ENCODE assay signal across 1 cellular context in genomic region chr5:127517480-127518318, GRCh38.
A peak's percentile ranks its signal among the peaks of the same experiment; 100 is the strongest.
TF ChIP-seq lines count a peak whose summit lies in the region.

TSS of gene PRRC1 (plus strand) at chr5:127517640. CDS start at chr5:127523480, 5,840 bp downstream.

TF ChIP-seq in GM12878, 131 proteins besides CTCF, POLR2A, EP300 and RAD21 (continued from another document and continues in another):
- TF ChIP-seq REST (IDR thresholded peaks at IDR 0.05; ENCODE audit: low read depth, low read length): no peak
- no peak for TF ChIP-seq PBX3 (IDR thresholded peaks at IDR 0.05; ENCODE audit: insufficient replicate concordance, low read depth, low read length)
- TF ChIP-seq CBX3 (IDR thresholded peaks at IDR 0.05; ENCODE audit: borderline replicate concordance, low read depth): no peak
- peak; percentile 25 for TF ChIP-seq SP1 (IDR thresholded peaks at IDR 0.05; ENCODE audit: low read depth, low read length)
- TF ChIP-seq USF2 (IDR thresholded peaks at IDR 0.05; ENCODE audit: borderline replicate concordance, low read depth, low read length): no peak
- TF ChIP-seq ZBTB40 (IDR thresholded peaks at IDR 0.05; ENCODE audit: borderline replicate concordance): no peak
- TF ChIP-seq NR2F1 (conservative IDR thresholded peaks at IDR 0.05): 0 out of 2 replicates have a peak, but pooled peaks have one; percentile 33
- peak; percentile 46; the same call in 1 of the 2 replicates for TF ChIP-seq HCFC1 (IDR thresholded peaks at IDR 0.05; ENCODE audit: low read length)
- no peak for TF ChIP-seq KDM1A (IDR thresholded peaks at IDR 0.05; ENCODE audit: borderline replicate concordance)
- TF ChIP-seq PAX5 (IDR thresholded peaks at IDR 0.05; ENCODE audit: borderline replicate concordance, low read depth, low read length): no peak
- TF ChIP-seq CHD4 (IDR thresholded peaks at IDR 0.05): no peak
- no peak for TF ChIP-seq ZNF207 (IDR thresholded peaks at IDR 0.05; ENCODE audit: borderline replicate concordance)
- TF ChIP-seq GATAD2B (conservative IDR thresholded peaks at IDR 0.05; ENCODE audit: low read depth): peak; percentile 85
- TF ChIP-seq ZNF384 (IDR thresholded peaks at IDR 0.05; ENCODE audit: borderline replicate concordance, low read depth, low read length): no peak
- TF ChIP-seq RAD51 (IDR thresholded peaks at IDR 0.05): no peak
- TF ChIP-seq ZBTB11 (CRISPR knock-in tag; IDR thresholded peaks at IDR 0.05): no peak
- TF ChIP-seq TCF7 (IDR thresholded peaks at IDR 0.05; ENCODE audit: borderline replicate concordance): no peak
- no peak for TF ChIP-seq IRF4 (IDR thresholded peaks at IDR 0.05; ENCODE audit: low read depth, low read length)
- TF ChIP-seq NRF1 (conservative IDR thresholded peaks at IDR 0.05; ENCODE audit: low read depth, low read length): peak; percentile 67
- no peak for TF ChIP-seq WRNIP1 (IDR thresholded peaks at IDR 0.05; ENCODE audit: borderline replicate concordance, low read depth, low read length)
- TF ChIP-seq ATF7 (IDR thresholded peaks at IDR 0.05; ENCODE audit: low read depth): no peak
- TF ChIP-seq SIX5 (IDR thresholded peaks at IDR 0.05; ENCODE audit: low read depth, low read length, severe bottlenecking): no peak
- TF ChIP-seq POLR2AphosphoS2 (IDR thresholded peaks at IDR 0.05; ENCODE audit: low read depth, low read length): peak; percentile 84
- TF ChIP-seq ZNF274 (IDR thresholded peaks at IDR 0.05; ENCODE audit: insufficient read depth, insufficient read length): no peak
- TF ChIP-seq RELA (IDR thresholded peaks at IDR 0.05; ENCODE audit: borderline replicate concordance, partially characterized antibody): no peak
- TF ChIP-seq NFYA (IDR thresholded peaks at IDR 0.05; ENCODE audit: borderline replicate concordance, low read depth, low read length): no peak
- TF ChIP-seq NBN (IDR thresholded peaks at IDR 0.05): 0 out of 2 replicates have a peak, but pooled peaks have one; percentile 24
- no peak for TF ChIP-seq ZZZ3 (IDR thresholded peaks at IDR 0.05; ENCODE audit: control insufficient read depth, insufficient read length, low read depth)
- no peak for TF ChIP-seq GABPA (IDR thresholded peaks at IDR 0.05; ENCODE audit: low read depth)
- TF ChIP-seq RELB (IDR thresholded peaks at IDR 0.05; ENCODE audit: low read depth): 0 out of 2 replicates have a peak, but pooled peaks have one; percentile 26
- no peak for TF ChIP-seq TCF12 (IDR thresholded peaks at IDR 0.05; ENCODE audit: low read depth, low read length)
- no peak for TF ChIP-seq IRF3 (IDR thresholded peaks at IDR 0.05)
- no peak for TF ChIP-seq MEF2A (IDR thresholded peaks at IDR 0.05; ENCODE audit: insufficient read depth, low read depth, low read length)
- TF ChIP-seq BACH1 (IDR thresholded peaks at IDR 0.05; ENCODE audit: borderline replicate concordance): peak; percentile 30; the same call in 1 of the 2 replicates
- peak; percentile 82; the same call in 1 of the 2 replicates for TF ChIP-seq POLR2AphosphoS5 (IDR thresholded peaks at IDR 0.05; ENCODE audit: low read length)
- TF ChIP-seq RB1 (IDR thresholded peaks at IDR 0.05; ENCODE audit: borderline replicate concordance): no peak
- no peak for TF ChIP-seq RCOR1 (conservative IDR thresholded peaks at IDR 0.05; ENCODE audit: low read depth, low read length)
- no peak for TF ChIP-seq KLF5 (IDR thresholded peaks at IDR 0.05; ENCODE audit: partially characterized antibody)
- no peak for TF ChIP-seq NR2C2 (IDR thresholded peaks at IDR 0.05; ENCODE audit: borderline replicate concordance, control insufficient read depth, insufficient read length, low read depth)
- TF ChIP-seq SPI1 (IDR thresholded peaks at IDR 0.05; ENCODE audit: borderline replicate concordance, insufficient read depth, low read depth, low read length): no peak
- no peak for TF ChIP-seq ZBTB4 (CRISPR knock-in tag; IDR thresholded peaks at IDR 0.05)
- TF ChIP-seq YBX1 (IDR thresholded peaks at IDR 0.05): no peak
- peak; percentile 19; the same call in 1 of the 2 replicates for TF ChIP-seq SMARCA5 (IDR thresholded peaks at IDR 0.05)
